Comparison of ENCODE assay signal across 11 cellular contexts in the genomic region with DNA sequence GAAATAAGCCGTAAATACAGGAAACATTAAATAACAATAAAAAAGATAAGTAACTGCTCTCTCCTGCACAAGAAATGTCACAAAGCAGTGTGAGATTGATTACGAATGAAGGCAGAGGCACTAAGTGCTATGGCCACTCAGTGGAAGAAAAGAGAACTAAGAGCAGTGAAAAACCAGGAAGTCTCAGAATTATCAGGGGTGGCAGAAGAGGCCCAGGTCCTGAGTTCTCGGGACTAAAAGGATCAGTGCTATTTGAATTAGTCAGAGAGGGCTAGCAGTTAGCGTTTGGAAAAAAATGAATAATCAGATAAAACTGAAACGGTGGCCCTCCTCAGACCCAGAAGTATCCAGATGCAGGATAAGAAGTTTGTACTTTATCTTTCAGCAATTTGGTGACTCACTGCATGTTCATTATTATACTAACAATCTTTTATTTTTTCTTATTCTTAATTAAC.
DNase-seq lines count a peak whose midpoint lies in the region; ATAC-seq and TF ChIP-seq lines count a peak whose summit lies in the region.
"Had no signal": no experiment of that assay in that cellular context is flagged by ENCODE, and none has a peak within 500 bp of the region (broad histone marks: within the 10 kb centered on the region; RNA-seq: fewer than 3 reads in every experiment).

No MANE protein-coding gene starts in this region.

- no peak overlapping the region for H3K27ac ChIP-seq in right lobe of liver
- H3K27ac ChIP-seq: gastroesophageal sphincter, tibial artery had no signal

- peak; percentile 59 for ATAC-seq in HG03342 (IDR thresholded peaks at IDR 0.05; ENCODE audit: unreplicated experiment)
- peak; percentile 37 to 72 (median 66) for ATAC-seq in right lobe of liver
- no peak for ATAC-seq in GM18519 (IDR thresholded peaks at IDR 0.05; ENCODE audit: low FRiP score, unreplicated experiment)
- ATAC-seq: gastroesophageal sphincter had no signal

- peak; percentile 69 for DNase-seq in CD1c-positive myeloid dendritic cell (ENCODE audit: extremely low spot score)
- DNase-seq in adipocyte (ENCODE audit: low read depth): peak; percentile 56
- DNase-seq in right lobe of liver: no peak
- no peak for DNase-seq in mucosa of gallbladder (ENCODE audit: low spot score)
- DNase-seq in stimulated activated CD4-positive, alpha-beta T cell treated with anti-CD3 and anti-CD28 coated beads, Interleukin-2, amount 100 ng/mL, for 24 hours: no peak
- no peak for DNase-seq in NCI-H128 (lab: John Stamatoyannopoulos, UW; ENCODE audit: unreplicated experiment)
- DNase-seq: NCI-H345, tibial artery had no signal

- H3K27me3 ChIP-seq in adipocyte (replicated peaks; ENCODE audit: control insufficient read depth, insufficient read depth, low read length): no peaks in the 10 kb centered on the region
- H3K27me3 ChIP-seq in right lobe of liver: no peaks in the 10 kb centered on the region
- H3K27me3 ChIP-seq: gastroesophageal sphincter, tibial artery had no signal

- no peak for TF ChIP-seq POLR2A in right lobe of liver (IDR thresholded peaks at IDR 0.05)

- TF ChIP-seq CTCF in right lobe of liver (IDR thresholded peaks at IDR 0.05): no peak

- H3K4me3 ChIP-seq in adipocyte (ENCODE audit: low read length) (no peak overlapping the region), right lobe of liver (no peak overlapping the region)
- H3K4me3 ChIP-seq: gastroesophageal sphincter, tibial artery had no signal

- no peaks in the 10 kb centered on the region for H3K9me3 ChIP-seq in adipocyte (ENCODE audit: control insufficient read depth, low read length)
- no peaks in the 10 kb centered on the region for H3K9me3 ChIP-seq in right lobe of liver
- H3K9me3 ChIP-seq: gastroesophageal sphincter, tibial artery had no signal

- H3K36me3 ChIP-seq in adipocyte (ENCODE audit: control insufficient read depth, insufficient read depth, low read length, severe bottlenecking): no peaks in the 10 kb centered on the region
- H3K36me3 ChIP-seq in right lobe of liver: no peaks in the 10 kb centered on the region
- H3K36me3 ChIP-seq: gastroesophageal sphincter, tibial artery had no signal

- H3K4me1 ChIP-seq in adipocyte (ENCODE audit: control insufficient read depth, insufficient read depth, low read length) (peaks cover 21% of the 10 kb centered on the region), right lobe of liver (no peaks in the 10 kb centered on the region)
- H3K4me1 ChIP-seq: gastroesophageal sphincter had no signal

- 30% methylated on average over 5 of the region's 5 CpGs for WGBS in right lobe of liver (ENCODE audit: insufficient coverage, low coverage, low lambda C conversion rate, missing lambda C conversion rate)

- peak overlapping the region; percentile 45 for H3K9ac ChIP-seq in adipocyte (ENCODE audit: low read length)

- intact Hi-C loops in right lobe of liver (cut with DNase I): no loop called here

Comparison
In these comparisons a context has a peak if more than half of its experiments do, and no peak if none do; other contexts are left out.
1. DNase-seq: peak in CD1c-positive myeloid dendritic cell (single experiment) and adipocyte (single experiment); none in right lobe of liver (0 of 3), mucosa of gallbladder (single experiment), stimulated activated CD4-positive, alpha-beta T cell treated with anti-CD3 and anti-CD28 coated beads, Interleukin-2, amount 100 ng/mL, for 24 hours (0 of 2) and NCI-H128 (single experiment).